In genomic region chr6:135496805-135497411, GRCh38 we compare ENCODE assay signal across 9 cellular contexts. TPM values are rescaled to one million over a fixed set of nuclear protein-coding genes. Genes with fewer than 3 reads are reported as not detected.
DNase-seq lines count a peak whose midpoint lies in the region; ATAC-seq, FAIRE-seq and TF ChIP-seq lines count a peak whose summit lies in the region.
"Had no signal": no experiment of that assay in that cellular context is flagged by ENCODE, and none has a peak within 500 bp of the region (broad histone marks: within the 10 kb centered on the region; RNA-seq: fewer than 3 reads in every experiment).

No MANE protein-coding gene starts in this region.

- no peaks in the 10 kb centered on the region for H3K4me1 ChIP-seq in thymus (ENCODE audit: control insufficient read depth, insufficient read depth, low read length)

- 15% methylated on average over 9 of the region's 9 CpGs for WGBS in thymus

- ATAC-seq in HG02885 (IDR thresholded peaks at IDR 0.05; ENCODE audit: poor library complexity, unreplicated experiment): no peak

- no peak for TF ChIP-seq CTCF in WERI-Rb-1 (IDR thresholded peaks at IDR 0.05; ENCODE audit: low read depth, low read length)

- DNase-seq in NCI-H345 treated with DMSO at 0.1 percent for 48 hours (lab: John Stamatoyannopoulos, UW; ENCODE audit: unreplicated experiment): peak; percentile 23
- no peak for DNase-seq in NCI-H345 (lab: John Stamatoyannopoulos, UW)
- no peak for DNase-seq in WERI-Rb-1
- no peak for DNase-seq in effector CD4-positive, alpha-beta T cell
- DNase-seq in activated effector memory CD4-positive, alpha-beta T cell treated with Interleukin-2 at 50 U/mL for 16 hours: no peak
- DNase-seq: NCI-H187 treated with DMSO at 0.1 percent for 48 hours had no signal

- H3K4me3 ChIP-seq in WERI-Rb-1 (ENCODE audit: low read depth, low read length): peak overlapping the region; percentile 75
- H3K4me3 ChIP-seq in thymus (ENCODE audit: low read length): peak overlapping the region; percentile 87

- H3K36me3 ChIP-seq in WERI-Rb-1: peaks cover 25% of the 10 kb centered on the region
- no peaks in the 10 kb centered on the region for H3K36me3 ChIP-seq in thymus (ENCODE audit: control insufficient read depth, insufficient read depth)

- FAIRE-seq in islet of Langerhans (lab: Jason Lieb, UNC): peak; percentile 33

- no peaks in the 10 kb centered on the region for H3K27me3 ChIP-seq in WERI-Rb-1 (ENCODE audit: insufficient read depth, low read depth, severe bottlenecking)
- H3K27me3 ChIP-seq in thymus (ENCODE audit: control insufficient read depth, insufficient read depth): no peaks in the 10 kb centered on the region

- H3K9me3 ChIP-seq in WERI-Rb-1 (ENCODE audit: severe bottlenecking): no peaks in the 10 kb centered on the region
- no peaks in the 10 kb centered on the region for H3K9me3 ChIP-seq in thymus (ENCODE audit: control insufficient read depth)

- peak overlapping the region; percentile 97 for H3K27ac ChIP-seq in WERI-Rb-1
- peak overlapping the region; percentile 64 for H3K27ac ChIP-seq in thymus (ENCODE audit: low read depth)

RNA-seq across cellular contexts. Expression of gene AHI1, which starts 0.6 kb away (rescaled TPM):
- polyA plus RNA-seq in thymus: 21.0 TPM
